27 cellular contexts compared by ENCODE assay signal in genomic region chr10:100811261-100811660, GRCh38.
"Had no signal": no experiment of that assay in that cellular context is flagged by ENCODE, and none has a peak within 500 bp of the region (broad histone marks: within the 10 kb centered on the region; RNA-seq: fewer than 3 reads in every experiment).

No MANE protein-coding gene starts in this region.

- H3K27ac ChIP-seq: adrenal gland, body of pancreas, breast epithelium, PC-9 had no signal

- H3K4me1 ChIP-seq: adrenal gland, breast epithelium had no signal

- H3K4me3 ChIP-seq: adrenal gland, body of pancreas, breast epithelium, PC-9 had no signal

- H3K27me3 ChIP-seq: body of pancreas had no signal

- H3K9me3 ChIP-seq: adrenal gland, body of pancreas, breast epithelium had no signal

- H3K4me2 ChIP-seq: PC-9 had no signal

- DNase-seq: activated CD4-positive, alpha-beta T cell treated with anti-CD3 and anti-CD28 coated beads, Interleukin-2, amount 10 ng/mL, durations not matched to agents 24 days and 14 days; activated CD4-positive, alpha-beta T cell treated with anti-CD3 and anti-CD28 coated beads, Interleukin-2, amount 50 U/mL, for 4 hours; activated CD8-positive, alpha-beta T cell treated with anti-CD3 and anti-CD28 coated beads for 36 hours; activated gamma-delta T cell treated with Interleukin-2 at 50 U/mL for 16 hours; activated naive CD4-positive, alpha-beta T cell treated with anti-CD3 and anti-CD28 coated beads for 36 hours; activated T-cell treated with anti-CD3 and anti-CD28 coated beads, Interleukin-2, amount 50 U/mL, for 1 hour; activated T-cell treated with anti-CD3 and anti-CD28 coated beads, Interleukin-2, amount 50 U/mL, for 72 hours; adrenal gland; Karpas-422; KBM-7; NCI-H1105; NCI-H1417 treated with DMSO at 0.1 percent for 48 hours; NCI-H187 treated with DMSO at 0.1 percent for 48 hours; NCI-H2081; NCI-H2171 treated with DMSO at 0.1 percent for 48 hours; NCI-H2227 treated with DMSO at 0.1 percent for 48 hours; NCI-H446 treated with DMSO at 0.1 percent for 48 hours; NCI-H524; NCI-H69; NCI-H82; NK-92 treated with Interleukin-12 subunit alpha and Interleukin-12 subunit beta, amount 100 ng/mL, for 24 hours; PC-9; Right ventricle myocardium superior had no signal

- H3K36me3 ChIP-seq: adrenal gland, breast epithelium had no signal

- ATAC-seq: activated CD8-positive, alpha-beta T cell treated with anti-CD3 and anti-CD28 coated beads for 36 hours; activated naive CD4-positive, alpha-beta T cell treated with anti-CD3 and anti-CD28 coated beads, Interleukin-2, amount 50 U/mL, for 72 hours; activated T-cell treated with anti-CD3 and anti-CD28 coated beads, Interleukin-2, amount 50 U/mL, for 72 hours; activated T-helper 17 cell treated with anti-CD3 and anti-CD28 coated beads, Interleukin-2, amount 50 U/mL, for 72 hours had no signal

- H2AFZ ChIP-seq: PC-9 had no signal
